Comparison of ENCODE assay signal across 8 cellular contexts in genomic region chr3:98902341-98902740, GRCh38. TPM values are rescaled to one million over a fixed set of nuclear protein-coding genes. Genes with fewer than 3 reads are reported as not detected.
A peak's percentile ranks its signal among the peaks of the same experiment; 100 is the strongest.
DNase-seq lines count a peak whose midpoint lies in the region; ATAC-seq and TF ChIP-seq lines count a peak whose summit lies in the region.

No MANE protein-coding gene starts in this region.

- no peak for TF ChIP-seq CTCF in GM12865 (IDR thresholded peaks at IDR 0.05; ENCODE audit: insufficient read depth, low read depth, low read length, missing control alignments)
- TF ChIP-seq CTCF in Peyer's patch (IDR thresholded peaks at IDR 0.05): no peak
- no peak for TF ChIP-seq CTCF in esophagus squamous epithelium (IDR thresholded peaks at IDR 0.05)
- no peak for TF ChIP-seq CTCF in omental fat pad (IDR thresholded peaks at IDR 0.05)

- DNase-seq in GM12865 (ENCODE audit: low read depth) (peak; percentile 4), Peyer's patch (no peak), esophagus squamous epithelium (lab: John Stamatoyannopoulos, UW) (no peak), putamen (ENCODE audit: low spot score) (peak; percentile 47), SIG-M5 treated with dmso at 0.1 percent for 504 hours (lab: John Stamatoyannopoulos, UW; ENCODE audit: unreplicated experiment) (no peak), NCI-H2107 (lab: John Stamatoyannopoulos, UW) (no peak), occipital lobe (lab: John Stamatoyannopoulos, UW) (no peak), omental fat pad (ENCODE audit: low spot score) (no peak)

- no peak for TF ChIP-seq POLR2A in Peyer's patch (IDR thresholded peaks at IDR 0.05)
- no peak for TF ChIP-seq POLR2A in esophagus squamous epithelium (IDR thresholded peaks at IDR 0.05)

- H3K4me1 ChIP-seq in Peyer's patch (peaks cover 0 to 12% (median 0%) of the 10 kb centered on the region in 4 donors), esophagus squamous epithelium (peaks cover 7 to 31% (median 14%) of the 10 kb centered on the region in 3 donors)

- 29 to 35% methylated on average over 4 of the region's 4 CpGs for WGBS in esophagus squamous epithelium, 2 donors

- H3K27ac ChIP-seq in Peyer's patch: peak overlapping the region in 1 of 4 donors; percentile 83
- peak overlapping the region; percentile 40 to 94 (median 76) for H3K27ac ChIP-seq in esophagus squamous epithelium

- intact Hi-C loops in esophagus squamous epithelium (cut with DNase I): no loop called here

- H3K4me3 ChIP-seq in GM12865 (ENCODE audit: low read depth, low read length): peak overlapping the region; percentile 85
- peak overlapping the region; percentile 66 to 95 (median 70) for H3K4me3 ChIP-seq in Peyer's patch
- peak overlapping the region; percentile 69 to 97 (median 94) for H3K4me3 ChIP-seq in esophagus squamous epithelium

- no peaks in the 10 kb centered on the region for H3K9me3 ChIP-seq in Peyer's patch
- no peaks in the 10 kb centered on the region for H3K9me3 ChIP-seq in esophagus squamous epithelium

- H3K36me3 ChIP-seq in Peyer's patch (no peaks in the 10 kb centered on the region), esophagus squamous epithelium (no peaks in the 10 kb centered on the region)

- no peaks in the 10 kb centered on the region for H3K27me3 ChIP-seq in Peyer's patch
- no peaks in the 10 kb centered on the region for H3K27me3 ChIP-seq in esophagus squamous epithelium

- ATAC-seq in omental fat pad (ENCODE audit: low FRiP score): no peak

RNA-seq across cellular contexts. Expression of gene DCBLD2, which starts 0.8 kb away (rescaled TPM):
- total RNA-seq in Peyer's patch: 1 to 10 TPM; 4.8 to 9.1 (median 7.0) TPM
- total RNA-seq in esophagus squamous epithelium: 10 to 100 TPM in 1 of 4 donors, 1 to 10 TPM in 3; 3.7 to 21.4 (median 8.5) TPM
- 28.5 TPM for total RNA-seq in occipital lobe
- total RNA-seq in omental fat pad: 10 to 100 TPM; 25.5 to 40.1 (median 33.0) TPM

Comparison
In these comparisons a context has a peak if more than half of its experiments do, and no peak if none do; other contexts are left out.
1. DNase-seq: peak in GM12865 (single experiment) and putamen (single experiment); none in Peyer's patch (0 of 3), esophagus squamous epithelium (single experiment), SIG-M5 treated with dmso at 0.1 percent for 504 hours (single experiment), NCI-H2107 (single experiment), occipital lobe (single experiment) and omental fat pad (single experiment).
2. Peak in every context shown above with its lines, with median percentiles within 50 percentile points of each other: H3K4me3 ChIP-seq.